ENCODE assay signal across 10 cellular contexts in genomic region chr15:89132611-89133242, GRCh38. TPM values are rescaled to one million over a fixed set of nuclear protein-coding genes. Genes with fewer than 3 reads are reported as not detected.
DNase-seq lines count a peak whose midpoint lies in the region; ATAC-seq and TF ChIP-seq lines count a peak whose summit lies in the region.
"Had no signal": no experiment of that assay in that cellular context is flagged by ENCODE, and none has a peak within 500 bp of the region (broad histone marks: within the 10 kb centered on the region; RNA-seq: fewer than 3 reads in every experiment).

No MANE protein-coding gene starts in this region.

- intact Hi-C loops in left ventricle myocardium inferior (cut with micrococcal nuclease) (no loop called here), sigmoid colon (cut with DNase I) (loop anchor here (5.0 kb wide), 1 partner anchor 35 kb away; no protein-coding TSS in a partner anchor)

- no peaks in the 10 kb centered on the region for H3K27me3 Mint-ChIP-seq in T-helper 1 cell treated with Interleukin-12 subunit alpha and Interleukin-12 subunit beta and Interleukin-4 antibody, amounts not matched to agents 30 μg/mL and 1 μg/mL, for 36 hours (ENCODE audit: low read depth)
- H3K27me3 Mint-ChIP-seq: stimulated activated memory B cell treated with anti-CD40 and anti-IgM and Interleukin-4, amounts not matched to agents 10 μg/mL and 1 μg/mL and 100 μg/mL, for 72 hours had no signal

- peaks cover 98% of the 10 kb centered on the region for H3K4me1 ChIP-seq in left ventricle myocardium inferior
- peaks cover 0 to 68% (median 45%) of the 10 kb centered on the region in 4 donors for H3K4me1 ChIP-seq in sigmoid colon

- no peaks in the 10 kb centered on the region for H3K9me3 Mint-ChIP-seq in T-helper 1 cell treated with Interleukin-12 subunit alpha and Interleukin-12 subunit beta and Interleukin-4 antibody, amounts not matched to agents 30 μg/mL and 1 μg/mL, for 36 hours
- H3K9me3 Mint-ChIP-seq: nephron; stimulated activated memory B cell treated with anti-CD40 and anti-IgM and Interleukin-4, amounts not matched to agents 10 μg/mL and 1 μg/mL and 100 μg/mL, for 72 hours had no signal

- H3K4me3 ChIP-seq in left ventricle myocardium inferior (no peak overlapping the region), sigmoid colon (no peak overlapping the region)

- H3K36me3 Mint-ChIP-seq in T-helper 1 cell treated with Interleukin-12 subunit alpha and Interleukin-12 subunit beta and Interleukin-4 antibody, amounts not matched to agents 30 μg/mL and 1 μg/mL, for 36 hours (ENCODE audit: low read depth): peaks cover 15% of the 10 kb centered on the region

- in situ Hi-C loops in G401 (cut with HindIII; ENCODE audit: low sequenced_read_pairs) (no loop called here), GM13976 (cut with MboI; ENCODE audit: low sequenced_read_pairs, unreplicated experiment) (no loop called here)

- H3K9me3 ChIP-seq in left ventricle myocardium inferior (replicated peaks) (no peaks in the 10 kb centered on the region), sigmoid colon (no peaks in the 10 kb centered on the region)

- peaks cover 38% of the 10 kb centered on the region for H3K4me1 Mint-ChIP-seq in T-helper 1 cell treated with Interleukin-12 subunit alpha and Interleukin-12 subunit beta and Interleukin-4 antibody, amounts not matched to agents 30 μg/mL and 1 μg/mL, for 36 hours (ENCODE audit: low read depth)

- TF ChIP-seq CTCF in left ventricle myocardium inferior (IDR thresholded peaks at IDR 0.05; ENCODE audit: borderline replicate concordance) (no peak), sigmoid colon (IDR thresholded peaks at IDR 0.05) (no peak), GM13976 (IDR thresholded peaks at IDR 0.05; ENCODE audit: borderline replicate concordance, control extremely low read depth, extremely low read depth, insufficient read depth, missing control alignments) (no peak)

- H3K27ac Mint-ChIP-seq in T-helper 1 cell treated with Interleukin-12 subunit alpha and Interleukin-12 subunit beta and Interleukin-4 antibody, amounts not matched to agents 30 μg/mL and 1 μg/mL, for 36 hours: peak overlapping the region; percentile 59
- H3K27ac Mint-ChIP-seq: nephron; stimulated activated memory B cell treated with anti-CD40 and anti-IgM and Interleukin-4, amounts not matched to agents 10 μg/mL and 1 μg/mL and 100 μg/mL, for 72 hours had no signal

- H3K27me3 ChIP-seq in left ventricle myocardium inferior (ENCODE audit: low read depth) (no peaks in the 10 kb centered on the region), sigmoid colon (no peaks in the 10 kb centered on the region)

- DNase-seq in G401 (ENCODE audit: low spot score): peak; percentile 55
- no peak for DNase-seq in left ventricle myocardium inferior
- DNase-seq in sigmoid colon: no peak
- no peak for DNase-seq in NCI-H226
- DNase-seq in GM13976 (ENCODE audit: low spot score): no peak

- WGBS in sigmoid colon, 2 donors: 40 to 46% methylated on average over 5 of the region's 5 CpGs

- H3K27ac ChIP-seq in left ventricle myocardium inferior (replicated peaks): peak overlapping the region; percentile 86
- H3K27ac ChIP-seq in sigmoid colon: peak overlapping the region; percentile 27 to 64 (median 52)

- peak in 2 of 4 donors; percentile 6 to 39 for TF ChIP-seq EP300 in sigmoid colon (IDR thresholded peaks at IDR 0.05)

- no peak overlapping the region for H3K4me3 Mint-ChIP-seq in T-helper 1 cell treated with Interleukin-12 subunit alpha and Interleukin-12 subunit beta and Interleukin-4 antibody, amounts not matched to agents 30 μg/mL and 1 μg/mL, for 36 hours
- H3K4me3 Mint-ChIP-seq: nephron; stimulated activated memory B cell treated with anti-CD40 and anti-IgM and Interleukin-4, amounts not matched to agents 10 μg/mL and 1 μg/mL and 100 μg/mL, for 72 hours had no signal

- TF ChIP-seq POLR2A in sigmoid colon (IDR thresholded peaks at IDR 0.05): no peak

- H3K36me3 ChIP-seq in left ventricle myocardium inferior (peaks cover 17% of the 10 kb centered on the region), sigmoid colon (peaks cover 0 to 32% (median 0%) of the 10 kb centered on the region in 4 donors)

- ATAC-seq in HG02588 (IDR thresholded peaks at IDR 0.05; ENCODE audit: unreplicated experiment) (no peak), GM19467 (IDR thresholded peaks at IDR 0.05; ENCODE audit: unreplicated experiment) (no peak)
- ATAC-seq: stimulated activated memory B cell treated with anti-CD40 and anti-IgM and Interleukin-4, amounts not matched to agents 10 μg/mL and 1 μg/mL and 100 μg/mL, for 72 hours had no signal

RNA-seq across cellular contexts. Expression of gene ABHD2, which starts 44.5 kb away (rescaled TPM):
- total RNA-seq in G401 (2014; rRNA removed; shearing (Covaris generic)): 11.0 and 12.4 TPM in 2 replicates
- total RNA-seq in left ventricle myocardium inferior (68.2 TPM), sigmoid colon (10 to 100 TPM; 32.9 to 81.5 (median 49.0) TPM)
- polyA plus RNA-seq in sigmoid colon: 10 to 100 TPM in 1 of 3 donors, 1 to 10 TPM in 2; 1.8 to 27.7 (median 4.2) TPM
